In the genomic region with DNA sequence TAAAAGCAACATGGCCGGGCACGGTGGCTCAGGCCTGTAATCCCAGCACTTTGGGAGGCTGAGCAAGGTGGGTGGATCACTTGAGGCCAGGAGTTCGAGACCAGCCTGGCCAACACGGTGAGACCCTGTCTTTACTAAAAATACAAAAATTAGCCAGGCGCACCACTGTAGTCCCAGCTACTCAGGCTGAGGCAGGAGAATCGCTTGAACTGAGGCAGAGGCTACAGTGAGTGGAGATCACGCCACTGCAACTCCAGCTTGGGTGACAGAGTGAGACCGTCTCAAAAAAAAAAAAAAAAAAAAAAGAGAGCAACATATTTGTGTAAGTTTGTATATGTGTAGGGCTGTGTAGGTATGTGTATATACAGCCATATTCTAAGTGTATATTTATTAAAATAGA, we compare ENCODE assay signal across 1 cellular context.
TF ChIP-seq lines count a peak whose summit lies in the region.

No MANE protein-coding gene starts in this region.

TF ChIP-seq in HCT116, 20 proteins besides CTCF, POLR2A, EP300 and RAD21:
- no peak for TF ChIP-seq CEBPB (IDR thresholded peaks at IDR 0.05; ENCODE audit: low read depth)
- no peak for TF ChIP-seq SP1 (IDR thresholded peaks at IDR 0.05; ENCODE audit: low read depth)
- TF ChIP-seq, protein P1, sequence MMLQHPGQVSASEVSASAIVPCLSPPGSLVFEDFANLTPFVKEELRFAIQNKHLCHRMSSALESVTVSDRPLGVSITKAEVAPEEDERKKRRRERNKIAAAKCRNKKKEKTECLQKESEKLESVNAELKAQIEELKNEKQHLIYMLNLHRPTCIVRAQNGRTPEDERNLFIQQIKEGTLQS (IDR thresholded peaks at IDR 0.05) = no peak
- TF ChIP-seq EZH2 (IDR thresholded peaks at IDR 0.05) = no peak
- TF ChIP-seq, protein P2, sequence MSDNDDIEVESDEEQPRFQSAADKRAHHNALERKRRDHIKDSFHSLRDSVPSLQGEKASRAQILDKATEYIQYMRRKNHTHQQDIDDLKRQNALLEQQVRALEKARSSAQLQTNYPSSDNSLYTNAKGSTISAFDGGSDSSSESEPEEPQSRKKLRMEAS (IDR thresholded peaks at IDR 0.05) = no peak
- no peak for TF ChIP-seq ZFX (IDR thresholded peaks at IDR 0.05)
- TF ChIP-seq EGR1 (IDR thresholded peaks at IDR 0.05; ENCODE audit: low read depth) = no peak
- TF ChIP-seq, protein P3, sequence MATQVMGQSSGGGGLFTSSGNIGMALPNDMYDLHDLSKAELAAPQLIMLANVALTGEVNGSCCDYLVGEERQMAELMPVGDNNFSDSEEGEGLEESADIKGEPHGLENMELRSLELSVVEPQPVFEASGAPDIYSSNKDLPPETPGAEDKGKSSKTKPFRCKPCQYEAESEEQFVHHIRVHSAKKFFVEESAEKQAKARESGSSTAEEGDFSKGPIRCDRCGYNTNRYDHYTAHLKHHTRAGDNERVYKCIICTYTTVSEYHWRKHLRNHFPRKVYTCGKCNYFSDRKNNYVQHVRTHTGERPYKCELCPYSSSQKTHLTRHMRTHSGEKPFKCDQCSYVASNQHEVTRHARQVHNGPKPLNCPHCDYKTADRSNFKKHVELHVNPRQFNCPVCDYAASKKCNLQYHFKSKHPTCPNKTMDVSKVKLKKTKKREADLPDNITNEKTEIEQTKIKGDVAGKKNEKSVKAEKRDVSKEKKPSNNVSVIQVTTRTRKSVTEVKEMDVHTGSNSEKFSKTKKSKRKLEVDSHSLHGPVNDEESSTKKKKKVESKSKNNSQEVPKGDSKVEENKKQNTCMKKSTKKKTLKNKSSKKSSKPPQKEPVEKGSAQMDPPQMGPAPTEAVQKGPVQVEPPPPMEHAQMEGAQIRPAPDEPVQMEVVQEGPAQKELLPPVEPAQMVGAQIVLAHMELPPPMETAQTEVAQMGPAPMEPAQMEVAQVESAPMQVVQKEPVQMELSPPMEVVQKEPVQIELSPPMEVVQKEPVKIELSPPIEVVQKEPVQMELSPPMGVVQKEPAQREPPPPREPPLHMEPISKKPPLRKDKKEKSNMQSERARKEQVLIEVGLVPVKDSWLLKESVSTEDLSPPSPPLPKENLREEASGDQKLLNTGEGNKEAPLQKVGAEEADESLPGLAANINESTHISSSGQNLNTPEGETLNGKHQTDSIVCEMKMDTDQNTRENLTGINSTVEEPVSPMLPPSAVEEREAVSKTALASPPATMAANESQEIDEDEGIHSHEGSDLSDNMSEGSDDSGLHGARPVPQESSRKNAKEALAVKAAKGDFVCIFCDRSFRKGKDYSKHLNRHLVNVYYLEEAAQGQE (IDR thresholded peaks at IDR 0.05; ENCODE audit: low read depth) = no peak
- TF ChIP-seq, protein P4, sequence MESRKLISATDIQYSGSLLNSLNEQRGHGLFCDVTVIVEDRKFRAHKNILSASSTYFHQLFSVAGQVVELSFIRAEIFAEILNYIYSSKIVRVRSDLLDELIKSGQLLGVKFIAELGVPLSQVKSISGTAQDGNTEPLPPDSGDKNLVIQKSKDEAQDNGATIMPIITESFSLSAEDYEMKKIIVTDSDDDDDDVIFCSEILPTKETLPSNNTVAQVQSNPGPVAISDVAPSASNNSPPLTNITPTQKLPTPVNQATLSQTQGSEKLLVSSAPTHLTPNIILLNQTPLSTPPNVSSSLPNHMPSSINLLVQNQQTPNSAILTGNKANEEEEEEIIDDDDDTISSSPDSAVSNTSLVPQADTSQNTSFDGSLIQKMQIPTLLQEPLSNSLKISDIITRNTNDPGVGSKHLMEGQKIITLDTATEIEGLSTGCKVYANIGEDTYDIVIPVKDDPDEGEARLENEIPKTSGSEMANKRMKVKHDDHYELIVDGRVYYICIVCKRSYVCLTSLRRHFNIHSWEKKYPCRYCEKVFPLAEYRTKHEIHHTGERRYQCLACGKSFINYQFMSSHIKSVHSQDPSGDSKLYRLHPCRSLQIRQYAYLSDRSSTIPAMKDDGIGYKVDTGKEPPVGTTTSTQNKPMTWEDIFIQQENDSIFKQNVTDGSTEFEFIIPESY (IDR thresholded peaks at IDR 0.05; ENCODE audit: extremely low read depth, insufficient replicate concordance, low read length) = no peak
